ENCODE assay signal across 1 cellular context in genomic region chr7:81308643-81309354, GRCh38.
TF ChIP-seq lines count a peak whose summit lies in the region.

No MANE protein-coding gene starts in this region.

TF ChIP-seq in GM23338, 12 proteins besides CTCF, POLR2A, EP300 and RAD21 (continued from another document):
- TF ChIP-seq ZNF462 (CRISPR knock-in tag; IDR thresholded peaks at IDR 0.05): no peak
- no peak for TF ChIP-seq CREB1 (CRISPR knock-in tag; IDR thresholded peaks at IDR 0.05; ENCODE audit: low read depth)
- no peak for TF ChIP-seq POLR2AphosphoS5 (IDR thresholded peaks at IDR 0.05; ENCODE audit: low read depth)
